Comparison of ENCODE assay signal across 1 cellular context in the genomic region with DNA sequence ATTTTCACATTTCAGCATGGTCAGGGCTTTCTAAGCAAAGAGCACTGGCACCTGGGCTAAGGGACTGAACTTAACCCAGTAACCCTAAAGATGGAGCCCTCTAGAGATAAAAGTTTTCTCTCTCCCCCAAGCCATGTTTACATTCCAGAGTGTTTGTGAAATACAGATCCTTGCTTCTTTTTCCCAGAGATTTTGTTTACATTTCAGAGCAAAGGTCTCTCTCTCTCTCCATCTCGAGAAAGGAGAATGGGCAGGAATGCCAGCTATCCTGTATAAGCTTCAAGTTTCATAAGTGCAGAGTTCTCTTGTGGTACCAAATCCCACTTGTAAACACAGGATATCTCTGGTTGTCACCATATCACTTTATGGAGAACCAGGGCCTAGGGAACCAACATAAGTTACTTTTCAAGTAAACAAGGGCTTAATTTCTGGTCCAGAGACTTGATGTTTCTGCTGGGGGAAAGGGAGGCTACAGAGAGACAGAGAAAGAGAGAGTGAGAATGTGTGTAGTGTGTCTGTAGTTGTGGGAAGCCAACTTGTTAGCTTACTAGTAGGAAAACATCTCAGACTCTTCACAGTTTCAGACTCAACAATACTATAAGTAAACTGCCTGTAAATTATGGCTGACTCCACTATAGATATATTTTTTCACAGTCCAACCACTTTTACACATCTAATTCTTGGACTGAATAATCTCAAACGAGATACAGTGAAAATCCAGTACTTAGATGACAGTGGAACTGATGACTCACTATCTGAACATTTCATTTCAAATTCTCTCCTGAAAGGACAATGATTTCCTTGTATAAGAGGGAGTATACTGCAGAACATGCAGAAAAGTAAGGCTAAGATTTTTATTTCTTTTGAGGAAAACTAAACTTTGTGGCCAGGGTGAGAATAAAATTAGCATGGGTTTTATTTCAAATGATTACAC.
TF ChIP-seq lines count a peak whose summit lies in the region.

No MANE protein-coding gene starts in this region.

TF ChIP-seq in HepG2, 621 proteins besides CTCF, POLR2A, EP300 and RAD21 (continued from another document and continues in another):
- TF ChIP-seq, protein P1, sequence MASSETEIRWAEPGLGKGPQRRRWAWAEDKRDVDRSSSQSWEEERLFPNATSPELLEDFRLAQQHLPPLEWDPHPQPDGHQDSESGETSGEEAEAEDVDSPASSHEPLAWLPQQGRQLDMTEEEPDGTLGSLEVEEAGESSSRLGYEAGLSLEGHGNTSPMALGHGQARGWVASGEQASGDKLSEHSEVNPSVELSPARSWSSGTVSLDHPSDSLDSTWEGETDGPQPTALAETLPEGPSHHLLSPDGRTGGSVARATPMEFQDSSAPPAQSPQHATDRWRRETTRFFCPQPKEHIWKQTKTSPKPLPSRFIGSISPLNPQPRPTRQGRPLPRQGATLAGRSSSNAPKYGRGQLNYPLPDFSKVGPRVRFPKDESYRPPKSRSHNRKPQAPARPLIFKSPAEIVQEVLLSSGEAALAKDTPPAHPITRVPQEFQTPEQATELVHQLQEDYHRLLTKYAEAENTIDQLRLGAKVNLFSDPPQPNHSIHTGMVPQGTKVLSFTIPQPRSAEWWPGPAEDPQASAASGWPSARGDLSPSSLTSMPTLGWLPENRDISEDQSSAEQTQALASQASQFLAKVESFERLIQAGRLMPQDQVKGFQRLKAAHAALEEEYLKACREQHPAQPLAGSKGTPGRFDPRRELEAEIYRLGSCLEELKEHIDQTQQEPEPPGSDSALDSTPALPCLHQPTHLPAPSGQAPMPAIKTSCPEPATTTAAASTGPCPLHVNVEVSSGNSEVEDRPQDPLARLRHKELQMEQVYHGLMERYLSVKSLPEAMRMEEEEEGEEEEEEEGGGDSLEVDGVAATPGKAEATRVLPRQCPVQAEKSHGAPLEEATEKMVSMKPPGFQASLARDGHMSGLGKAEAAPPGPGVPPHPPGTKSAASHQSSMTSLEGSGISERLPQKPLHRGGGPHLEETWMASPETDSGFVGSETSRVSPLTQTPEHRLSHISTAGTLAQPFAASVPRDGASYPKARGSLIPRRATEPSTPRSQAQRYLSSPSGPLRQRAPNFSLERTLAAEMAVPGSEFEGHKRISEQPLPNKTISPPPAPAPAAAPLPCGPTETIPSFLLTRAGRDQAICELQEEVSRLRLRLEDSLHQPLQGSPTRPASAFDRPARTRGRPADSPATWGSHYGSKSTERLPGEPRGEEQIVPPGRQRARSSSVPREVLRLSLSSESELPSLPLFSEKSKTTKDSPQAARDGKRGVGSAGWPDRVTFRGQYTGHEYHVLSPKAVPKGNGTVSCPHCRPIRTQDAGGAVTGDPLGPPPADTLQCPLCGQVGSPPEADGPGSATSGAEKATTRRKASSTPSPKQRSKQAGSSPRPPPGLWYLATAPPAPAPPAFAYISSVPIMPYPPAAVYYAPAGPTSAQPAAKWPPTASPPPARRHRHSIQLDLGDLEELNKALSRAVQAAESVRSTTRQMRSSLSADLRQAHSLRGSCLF (CRISPR knock-in tag; IDR thresholded peaks at IDR 0.05; ENCODE audit: borderline replicate concordance) = no peak
- TF ChIP-seq, protein P2, sequence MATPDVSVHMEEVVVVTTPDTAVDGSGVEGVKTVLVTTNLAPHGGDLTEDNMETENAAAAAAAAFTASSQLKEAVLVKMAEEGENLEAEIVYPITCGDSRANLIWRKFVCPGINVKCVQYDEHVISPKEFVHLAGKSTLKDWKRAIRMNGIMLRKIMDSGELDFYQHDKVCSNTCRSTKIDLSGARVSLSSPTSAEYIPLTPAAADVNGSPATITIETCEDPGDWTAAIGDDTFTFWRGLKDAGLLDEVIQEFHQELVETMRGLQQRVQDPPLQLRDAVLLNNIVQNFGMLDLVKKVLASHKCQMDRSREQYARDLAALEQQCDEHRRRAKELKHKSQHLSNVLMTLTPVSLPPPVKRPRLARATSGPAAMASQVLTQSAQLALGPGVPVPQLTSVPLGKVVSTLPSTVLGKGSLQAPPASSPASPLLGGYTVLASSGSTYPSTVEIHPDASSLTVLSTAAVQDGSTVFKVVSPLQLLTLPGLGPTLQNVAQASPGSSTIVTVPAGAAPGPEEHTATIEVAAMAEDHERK (CRISPR knock-in tag; IDR thresholded peaks at IDR 0.05; ENCODE audit: low read depth) = no peak
- TF ChIP-seq ZNF383 (CRISPR knock-in tag; IDR thresholded peaks at IDR 0.05; ENCODE audit: borderline replicate concordance) (no peak), SP140L (CRISPR knock-in tag; IDR thresholded peaks at IDR 0.05; ENCODE audit: borderline replicate concordance) (no peak), RORA (CRISPR knock-in tag; IDR thresholded peaks at IDR 0.05) (no peak), RXRB (CRISPR knock-in tag; IDR thresholded peaks at IDR 0.05; ENCODE audit: borderline replicate concordance) (peak; percentile 68), ZNF335 (CRISPR knock-in tag; IDR thresholded peaks at IDR 0.05) (no peak), GZF1 (CRISPR knock-in tag; IDR thresholded peaks at IDR 0.05) (no peak), ZNF337 (CRISPR knock-in tag; IDR thresholded peaks at IDR 0.05; ENCODE audit: borderline replicate concordance, low read depth) (no peak), MIXL1 (CRISPR knock-in tag; IDR thresholded peaks at IDR 0.05) (0 out of 2 replicates have a peak, but pooled peaks have one; percentile 17), ZNF24 (IDR thresholded peaks at IDR 0.05) (no peak), ZNF619 (CRISPR knock-in tag; IDR thresholded peaks at IDR 0.05) (no peak), ZNF224 (CRISPR knock-in tag; IDR thresholded peaks at IDR 0.05) (no peak), FOXO1 (CRISPR knock-in tag; IDR thresholded peaks at IDR 0.05) (peak; percentile 56), CHCHD3 (CRISPR knock-in tag; IDR thresholded peaks at IDR 0.05) (no peak), ESRRA (CRISPR knock-in tag; IDR thresholded peaks at IDR 0.05; ENCODE audit: low read depth) (no peak), YEATS2 (CRISPR knock-in tag; IDR thresholded peaks at IDR 0.05; ENCODE audit: borderline replicate concordance) (no peak; the same call in 1 of the 2 replicates), HNRNPH1 (optimal IDR thresholded peaks at IDR 0.05; ENCODE audit: low read depth, low read length) (no peak), HNRNPLL (IDR thresholded peaks at IDR 0.05; ENCODE audit: low read depth, low read length, poor library complexity, severe bottlenecking) (no peak), TARDBP (CRISPR knock-in tag; IDR thresholded peaks at IDR 0.05) (peak; percentile 66; the same call in 1 of the 2 replicates), SMYD3 (CRISPR knock-in tag; IDR thresholded peaks at IDR 0.05) (no peak), ZFAT (CRISPR knock-in tag; conservative IDR thresholded peaks at IDR 0.05) (no peak)
- TF ChIP-seq, protein P3, sequence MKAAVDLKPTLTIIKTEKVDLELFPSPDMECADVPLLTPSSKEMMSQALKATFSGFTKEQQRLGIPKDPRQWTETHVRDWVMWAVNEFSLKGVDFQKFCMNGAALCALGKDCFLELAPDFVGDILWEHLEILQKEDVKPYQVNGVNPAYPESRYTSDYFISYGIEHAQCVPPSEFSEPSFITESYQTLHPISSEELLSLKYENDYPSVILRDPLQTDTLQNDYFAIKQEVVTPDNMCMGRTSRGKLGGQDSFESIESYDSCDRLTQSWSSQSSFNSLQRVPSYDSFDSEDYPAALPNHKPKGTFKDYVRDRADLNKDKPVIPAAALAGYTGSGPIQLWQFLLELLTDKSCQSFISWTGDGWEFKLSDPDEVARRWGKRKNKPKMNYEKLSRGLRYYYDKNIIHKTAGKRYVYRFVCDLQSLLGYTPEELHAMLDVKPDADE (CRISPR knock-in tag; IDR thresholded peaks at IDR 0.05) = no peak
- TF ChIP-seq, protein P4, sequence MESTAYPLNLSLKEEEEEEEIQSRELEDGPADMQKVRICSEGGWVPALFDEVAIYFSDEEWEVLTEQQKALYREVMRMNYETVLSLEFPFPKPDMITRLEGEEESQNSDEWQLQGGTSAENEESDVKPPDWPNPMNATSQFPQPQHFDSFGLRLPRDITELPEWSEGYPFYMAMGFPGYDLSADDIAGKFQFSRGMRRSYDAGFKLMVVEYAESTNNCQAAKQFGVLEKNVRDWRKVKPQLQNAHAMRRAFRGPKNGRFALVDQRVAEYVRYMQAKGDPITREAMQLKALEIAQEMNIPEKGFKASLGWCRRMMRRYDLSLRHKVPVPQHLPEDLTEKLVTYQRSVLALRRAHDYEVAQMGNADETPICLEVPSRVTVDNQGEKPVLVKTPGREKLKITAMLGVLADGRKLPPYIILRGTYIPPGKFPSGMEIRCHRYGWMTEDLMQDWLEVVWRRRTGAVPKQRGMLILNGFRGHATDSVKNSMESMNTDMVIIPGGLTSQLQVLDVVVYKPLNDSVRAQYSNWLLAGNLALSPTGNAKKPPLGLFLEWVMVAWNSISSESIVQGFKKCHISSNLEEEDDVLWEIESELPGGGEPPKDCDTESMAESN (CRISPR knock-in tag; conservative IDR thresholded peaks at IDR 0.05) = no peak
- TF ChIP-seq, protein P5, sequence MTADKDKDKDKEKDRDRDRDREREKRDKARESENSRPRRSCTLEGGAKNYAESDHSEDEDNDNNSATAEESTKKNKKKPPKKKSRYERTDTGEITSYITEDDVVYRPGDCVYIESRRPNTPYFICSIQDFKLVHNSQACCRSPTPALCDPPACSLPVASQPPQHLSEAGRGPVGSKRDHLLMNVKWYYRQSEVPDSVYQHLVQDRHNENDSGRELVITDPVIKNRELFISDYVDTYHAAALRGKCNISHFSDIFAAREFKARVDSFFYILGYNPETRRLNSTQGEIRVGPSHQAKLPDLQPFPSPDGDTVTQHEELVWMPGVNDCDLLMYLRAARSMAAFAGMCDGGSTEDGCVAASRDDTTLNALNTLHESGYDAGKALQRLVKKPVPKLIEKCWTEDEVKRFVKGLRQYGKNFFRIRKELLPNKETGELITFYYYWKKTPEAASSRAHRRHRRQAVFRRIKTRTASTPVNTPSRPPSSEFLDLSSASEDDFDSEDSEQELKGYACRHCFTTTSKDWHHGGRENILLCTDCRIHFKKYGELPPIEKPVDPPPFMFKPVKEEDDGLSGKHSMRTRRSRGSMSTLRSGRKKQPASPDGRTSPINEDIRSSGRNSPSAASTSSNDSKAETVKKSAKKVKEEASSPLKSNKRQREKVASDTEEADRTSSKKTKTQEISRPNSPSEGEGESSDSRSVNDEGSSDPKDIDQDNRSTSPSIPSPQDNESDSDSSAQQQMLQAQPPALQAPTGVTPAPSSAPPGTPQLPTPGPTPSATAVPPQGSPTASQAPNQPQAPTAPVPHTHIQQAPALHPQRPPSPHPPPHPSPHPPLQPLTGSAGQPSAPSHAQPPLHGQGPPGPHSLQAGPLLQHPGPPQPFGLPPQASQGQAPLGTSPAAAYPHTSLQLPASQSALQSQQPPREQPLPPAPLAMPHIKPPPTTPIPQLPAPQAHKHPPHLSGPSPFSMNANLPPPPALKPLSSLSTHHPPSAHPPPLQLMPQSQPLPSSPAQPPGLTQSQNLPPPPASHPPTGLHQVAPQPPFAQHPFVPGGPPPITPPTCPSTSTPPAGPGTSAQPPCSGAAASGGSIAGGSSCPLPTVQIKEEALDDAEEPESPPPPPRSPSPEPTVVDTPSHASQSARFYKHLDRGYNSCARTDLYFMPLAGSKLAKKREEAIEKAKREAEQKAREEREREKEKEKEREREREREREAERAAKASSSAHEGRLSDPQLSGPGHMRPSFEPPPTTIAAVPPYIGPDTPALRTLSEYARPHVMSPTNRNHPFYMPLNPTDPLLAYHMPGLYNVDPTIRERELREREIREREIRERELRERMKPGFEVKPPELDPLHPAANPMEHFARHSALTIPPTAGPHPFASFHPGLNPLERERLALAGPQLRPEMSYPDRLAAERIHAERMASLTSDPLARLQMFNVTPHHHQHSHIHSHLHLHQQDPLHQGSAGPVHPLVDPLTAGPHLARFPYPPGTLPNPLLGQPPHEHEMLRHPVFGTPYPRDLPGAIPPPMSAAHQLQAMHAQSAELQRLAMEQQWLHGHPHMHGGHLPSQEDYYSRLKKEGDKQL (CRISPR knock-in tag; IDR thresholded peaks at IDR 0.05; ENCODE audit: low read depth) = no peak
- TF ChIP-seq, protein P6, sequence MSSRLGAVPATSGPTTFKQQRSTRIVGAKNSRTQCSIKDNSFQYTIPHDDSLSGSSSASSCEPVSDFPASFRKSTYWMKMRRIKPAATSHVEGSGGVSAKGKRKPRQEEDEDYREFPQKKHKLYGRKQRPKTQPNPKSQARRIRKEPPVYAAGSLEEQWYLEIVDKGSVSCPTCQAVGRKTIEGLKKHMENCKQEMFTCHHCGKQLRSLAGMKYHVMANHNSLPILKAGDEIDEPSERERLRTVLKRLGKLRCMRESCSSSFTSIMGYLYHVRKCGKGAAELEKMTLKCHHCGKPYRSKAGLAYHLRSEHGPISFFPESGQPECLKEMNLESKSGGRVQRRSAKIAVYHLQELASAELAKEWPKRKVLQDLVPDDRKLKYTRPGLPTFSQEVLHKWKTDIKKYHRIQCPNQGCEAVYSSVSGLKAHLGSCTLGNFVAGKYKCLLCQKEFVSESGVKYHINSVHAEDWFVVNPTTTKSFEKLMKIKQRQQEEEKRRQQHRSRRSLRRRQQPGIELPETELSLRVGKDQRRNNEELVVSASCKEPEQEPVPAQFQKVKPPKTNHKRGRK (CRISPR knock-in tag; IDR thresholded peaks at IDR 0.05) = no peak
- TF ChIP-seq, protein P7, sequence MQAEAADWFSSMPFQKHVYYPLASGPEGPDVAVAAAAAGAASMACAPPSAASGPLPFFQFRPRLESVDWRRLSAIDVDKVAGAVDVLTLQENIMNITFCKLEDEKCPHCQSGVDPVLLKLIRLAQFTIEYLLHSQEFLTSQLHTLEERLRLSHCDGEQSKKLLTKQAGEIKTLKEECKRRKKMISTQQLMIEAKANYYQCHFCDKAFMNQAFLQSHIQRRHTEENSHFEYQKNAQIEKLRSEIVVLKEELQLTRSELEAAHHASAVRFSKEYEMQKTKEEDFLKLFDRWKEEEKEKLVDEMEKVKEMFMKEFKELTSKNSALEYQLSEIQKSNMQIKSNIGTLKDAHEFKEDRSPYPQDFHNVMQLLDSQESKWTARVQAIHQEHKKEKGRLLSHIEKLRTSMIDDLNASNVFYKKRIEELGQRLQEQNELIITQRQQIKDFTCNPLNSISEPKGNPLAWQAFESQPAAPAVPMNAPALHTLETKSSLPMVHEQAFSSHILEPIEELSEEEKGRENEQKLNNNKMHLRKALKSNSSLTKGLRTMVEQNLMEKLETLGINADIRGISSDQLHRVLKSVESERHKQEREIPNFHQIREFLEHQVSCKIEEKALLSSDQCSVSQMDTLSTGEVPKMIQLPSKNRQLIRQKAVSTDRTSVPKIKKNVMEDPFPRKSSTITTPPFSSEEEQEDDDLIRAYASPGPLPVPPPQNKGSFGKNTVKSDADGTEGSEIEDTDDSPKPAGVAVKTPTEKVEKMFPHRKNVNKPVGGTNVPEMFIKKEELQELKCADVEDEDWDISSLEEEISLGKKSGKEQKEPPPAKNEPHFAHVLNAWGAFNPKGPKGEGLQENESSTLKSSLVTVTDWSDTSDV (CRISPR knock-in tag; IDR thresholded peaks at IDR 0.05) = no peak
- TF ChIP-seq, protein P8, sequence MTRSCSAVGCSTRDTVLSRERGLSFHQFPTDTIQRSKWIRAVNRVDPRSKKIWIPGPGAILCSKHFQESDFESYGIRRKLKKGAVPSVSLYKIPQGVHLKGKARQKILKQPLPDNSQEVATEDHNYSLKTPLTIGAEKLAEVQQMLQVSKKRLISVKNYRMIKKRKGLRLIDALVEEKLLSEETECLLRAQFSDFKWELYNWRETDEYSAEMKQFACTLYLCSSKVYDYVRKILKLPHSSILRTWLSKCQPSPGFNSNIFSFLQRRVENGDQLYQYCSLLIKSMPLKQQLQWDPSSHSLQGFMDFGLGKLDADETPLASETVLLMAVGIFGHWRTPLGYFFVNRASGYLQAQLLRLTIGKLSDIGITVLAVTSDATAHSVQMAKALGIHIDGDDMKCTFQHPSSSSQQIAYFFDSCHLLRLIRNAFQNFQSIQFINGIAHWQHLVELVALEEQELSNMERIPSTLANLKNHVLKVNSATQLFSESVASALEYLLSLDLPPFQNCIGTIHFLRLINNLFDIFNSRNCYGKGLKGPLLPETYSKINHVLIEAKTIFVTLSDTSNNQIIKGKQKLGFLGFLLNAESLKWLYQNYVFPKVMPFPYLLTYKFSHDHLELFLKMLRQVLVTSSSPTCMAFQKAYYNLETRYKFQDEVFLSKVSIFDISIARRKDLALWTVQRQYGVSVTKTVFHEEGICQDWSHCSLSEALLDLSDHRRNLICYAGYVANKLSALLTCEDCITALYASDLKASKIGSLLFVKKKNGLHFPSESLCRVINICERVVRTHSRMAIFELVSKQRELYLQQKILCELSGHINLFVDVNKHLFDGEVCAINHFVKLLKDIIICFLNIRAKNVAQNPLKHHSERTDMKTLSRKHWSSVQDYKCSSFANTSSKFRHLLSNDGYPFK (CRISPR knock-in tag; IDR thresholded peaks at IDR 0.05; ENCODE audit: borderline replicate concordance) = no peak
